In genomic region chr13:113629814-113630213, GRCh38 we compare ENCODE assay signal across 29 cellular contexts. TPM values are rescaled to one million over a fixed set of nuclear protein-coding genes. Genes with fewer than 3 reads are reported as not detected.
DNase-seq lines count a peak whose midpoint lies in the region; ATAC-seq and TF ChIP-seq lines count a peak whose summit lies in the region.
"Had no signal": no experiment of that assay in that cellular context is flagged by ENCODE, and none has a peak within 500 bp of the region (broad histone marks: within the 10 kb centered on the region; RNA-seq: fewer than 3 reads in every experiment).

No MANE protein-coding gene starts in this region.

- no peaks in the 10 kb centered on the region for H3F3A ChIP-seq in smooth muscle cell (ENCODE audit: low read depth)

- H3K4me3 ChIP-seq in spleen (no peak overlapping the region), smooth muscle cell (no peak overlapping the region)
- H3K4me3 ChIP-seq: esophagus muscularis mucosa, heart right ventricle, transverse colon had no signal

- H3K36me3 Mint-ChIP-seq in activated T-cell treated with anti-CD3 and anti-CD28 coated beads, Interleukin-2, amount 50 U/mL, for 24 hours (ENCODE audit: low read depth) = peaks cover 91% of the 10 kb centered on the region
- peaks cover 28% of the 10 kb centered on the region for H3K36me3 Mint-ChIP-seq in glutamatergic neuron (ENCODE audit: unreplicated experiment)
- H3K36me3 Mint-ChIP-seq: activated naive CD4-positive, alpha-beta T cell treated with anti-CD3 and anti-CD28 coated beads, Interleukin-2, amount 50 U/mL, for 24 hours had no signal

- H2AFZ ChIP-seq in smooth muscle cell (ENCODE audit: low read depth) = no peak overlapping the region

- TF ChIP-seq CTCF in glutamatergic neuron (IDR thresholded peaks at IDR 0.05; ENCODE audit: partially characterized antibody, unreplicated experiment) (no peak), spleen (IDR thresholded peaks at IDR 0.05 in 8 of 11, conservative IDR thresholded peaks at IDR 0.05 in 3 of 11) (no peak), smooth muscle cell (IDR thresholded peaks at IDR 0.05; ENCODE audit: borderline replicate concordance, insufficient read depth, poor library complexity, severe bottlenecking) (no peak)

- H3K27me3 ChIP-seq in spleen (replicated peaks in 1 of 7) (no peaks in the 10 kb centered on the region), smooth muscle cell (ENCODE audit: low read depth) (no peaks in the 10 kb centered on the region)
- H3K27me3 ChIP-seq: esophagus muscularis mucosa, foreskin keratinocyte, heart right ventricle, transverse colon had no signal

- TF ChIP-seq POLR2A in spleen (IDR thresholded peaks at IDR 0.05) = no peak

- H3K27me3 Mint-ChIP-seq in activated T-cell treated with anti-CD3 and anti-CD28 coated beads, Interleukin-2, amount 50 U/mL, for 24 hours = no peaks in the 10 kb centered on the region
- H3K27me3 Mint-ChIP-seq in glutamatergic neuron (ENCODE audit: unreplicated experiment) = peaks cover 16% of the 10 kb centered on the region
- H3K27me3 Mint-ChIP-seq: activated naive CD4-positive, alpha-beta T cell treated with anti-CD3 and anti-CD28 coated beads, Interleukin-2, amount 50 U/mL, for 24 hours; activated T-helper 17 cell treated with anti-CD3 and anti-CD28 coated beads, Interleukin-2, amount 50 U/mL, for 72 hours; progenitor cell of endocrine pancreas; T-cell had no signal

- peaks cover 31% of the 10 kb centered on the region for H3K4me1 Mint-ChIP-seq in activated T-cell treated with anti-CD3 and anti-CD28 coated beads, Interleukin-2, amount 50 U/mL, for 24 hours (ENCODE audit: low read depth)
- H3K4me1 Mint-ChIP-seq in glutamatergic neuron (ENCODE audit: low read depth, unreplicated experiment) = peaks cover 47% of the 10 kb centered on the region
- H3K4me1 Mint-ChIP-seq: activated T-helper 17 cell treated with anti-CD3 and anti-CD28 coated beads, Interleukin-2, amount 50 U/mL, for 72 hours had no signal

- peak overlapping the region; percentile 68 for H3K27ac Mint-ChIP-seq in activated T-cell treated with anti-CD3 and anti-CD28 coated beads, Interleukin-2, amount 50 U/mL, for 24 hours
- H3K27ac Mint-ChIP-seq in glutamatergic neuron (ENCODE audit: unreplicated experiment) = no peak overlapping the region
- H3K27ac Mint-ChIP-seq: activated naive CD4-positive, alpha-beta T cell treated with anti-CD3 and anti-CD28 coated beads, Interleukin-2, amount 50 U/mL, for 24 hours; activated T-helper 17 cell treated with anti-CD3 and anti-CD28 coated beads, Interleukin-2, amount 50 U/mL, for 72 hours; progenitor cell of endocrine pancreas; T-cell had no signal

- H3K4me1 ChIP-seq in spleen (peaks cover 0 to 13% (median 0%) of the 10 kb centered on the region in 6 donors), smooth muscle cell (ENCODE audit: low read depth) (no peaks in the 10 kb centered on the region)
- H3K4me1 ChIP-seq: esophagus muscularis mucosa, foreskin keratinocyte, heart right ventricle, transverse colon had no signal

- H3K79me2 ChIP-seq in smooth muscle cell (ENCODE audit: low read depth) = peaks cover 8% of the 10 kb centered on the region

- no peak for DNase-seq in activated T-cell treated with anti-CD3 and anti-CD28 coated beads, Interleukin-2, amount 50 U/mL, for 24 hours
- DNase-seq in activated T-cell treated with anti-CD3 and anti-CD28 coated beads for 4 hours (no peak), NCI-H345 treated with DMSO at 0.1 percent for 48 hours (lab: John Stamatoyannopoulos, UW; ENCODE audit: unreplicated experiment) (peak; percentile 84), glutamatergic neuron (peak; percentile 8), spleen (peak; percentile 63), GOT3 (lab: John Stamatoyannopoulos, UW) (no peak), smooth muscle cell (lab: John Stamatoyannopoulos, UW; ENCODE audit: unreplicated experiment) (no peak)
- DNase-seq: activated CD4-positive, alpha-beta T cell treated with anti-CD3 and anti-CD28 coated beads, Interleukin-2, amount 50 U/mL, for 4 hours; activated CD8-positive, alpha-beta memory T cell treated with anti-CD3 and anti-CD28 coated beads, Interleukin-2, amount 50 U/mL, for 4 hours; cortex of kidney; foreskin keratinocyte; HCEC 1CT; KG1; kidney glomerular epithelial cell; mesenchymal stem cell; MM.1S; NCI-H1694; NCI-H526; stimulated activated CD8-positive, alpha-beta memory T cell treated with anti-CD3 and anti-CD28 coated beads, Interleukin-4, amount 100 ng/mL, for 48 hours; T-cell; transverse colon had no signal

- H3K9me3 ChIP-seq in spleen (no peaks in the 10 kb centered on the region), smooth muscle cell (replicated peaks; ENCODE audit: low read depth) (no peaks in the 10 kb centered on the region)
- H3K9me3 ChIP-seq: esophagus muscularis mucosa, heart right ventricle, transverse colon had no signal

- peaks cover 0 to 88% (median 38%) of the 10 kb centered on the region in 6 donors for H3K36me3 ChIP-seq in spleen
- H3K36me3 ChIP-seq in smooth muscle cell (ENCODE audit: low read depth) = no peaks in the 10 kb centered on the region

- 91 to 97% (median 95%) methylated on average over 8 to 19 of the region's 19 CpGs for WGBS in spleen, 5 donors
- 95% methylated on average over 19 of the region's 19 CpGs for WGBS in smooth muscle cell (ENCODE audit: low lambda C conversion rate)

- intact Hi-C loops in spleen (cut with DNase I; ENCODE audit: low total_unique reads) = no loop called here

- no peaks in the 10 kb centered on the region for H3K9me3 Mint-ChIP-seq in activated T-cell treated with anti-CD3 and anti-CD28 coated beads, Interleukin-2, amount 50 U/mL, for 24 hours
- peaks cover 29% of the 10 kb centered on the region for H3K9me3 Mint-ChIP-seq in glutamatergic neuron (ENCODE audit: unreplicated experiment)
- H3K9me3 Mint-ChIP-seq: activated naive CD4-positive, alpha-beta T cell treated with anti-CD3 and anti-CD28 coated beads, Interleukin-2, amount 50 U/mL, for 24 hours; activated T-helper 17 cell treated with anti-CD3 and anti-CD28 coated beads, Interleukin-2, amount 50 U/mL, for 72 hours; T-cell had no signal

- H3K9ac ChIP-seq in smooth muscle cell (ENCODE audit: low read depth) = no peak overlapping the region

- no peak overlapping the region for H3K4me2 ChIP-seq in smooth muscle cell

- H4K20me1 ChIP-seq in smooth muscle cell (ENCODE audit: low read depth) = peaks cover 56% of the 10 kb centered on the region

- ATAC-seq in GM19035 (IDR thresholded peaks at IDR 0.05; ENCODE audit: unreplicated experiment) = no peak
- ATAC-seq: activated T-helper 17 cell treated with anti-CD3 and anti-CD28 coated beads, Interleukin-2, amount 50 U/mL, for 72 hours; foreskin keratinocyte; T-cell had no signal

- H3K27ac ChIP-seq in spleen (no peak overlapping the region), smooth muscle cell (ENCODE audit: low read depth) (no peak overlapping the region)
- H3K27ac ChIP-seq: esophagus muscularis mucosa, foreskin keratinocyte, heart right ventricle, transverse colon had no signal

- no peak overlapping the region for H3K4me3 Mint-ChIP-seq in activated T-cell treated with anti-CD3 and anti-CD28 coated beads, Interleukin-2, amount 50 U/mL, for 24 hours
- peak overlapping the region; percentile 23 for H3K4me3 Mint-ChIP-seq in glutamatergic neuron (ENCODE audit: unreplicated experiment)
- H3K4me3 Mint-ChIP-seq: activated naive CD4-positive, alpha-beta T cell treated with anti-CD3 and anti-CD28 coated beads, Interleukin-2, amount 50 U/mL, for 24 hours; activated T-helper 17 cell treated with anti-CD3 and anti-CD28 coated beads, Interleukin-2, amount 50 U/mL, for 72 hours; T-cell had no signal

RNA-seq across cellular contexts. Expression of gene ATP4B, which starts 28.2 kb away (rescaled TPM):
- total RNA-seq in glutamatergic neuron (ENCODE audit: unreplicated experiment) (not detected), spleen (under 1 TPM in 3 of 7 donors, not detected in 4; 0.32 to 0.46 (median 0.43) TPM), smooth muscle cell (not detected in 2 replicates)
- polyA plus RNA-seq in spleen (under 1 TPM; 0.09 to 0.15 (median 0.13) TPM), smooth muscle cell (not detected in 2 replicates)
- total RNA-seq: A673; activated T-helper 17 cell treated with anti-CD3 and anti-CD28 coated beads, Interleukin-2, amount 50 U/mL, for 72 hours; esophagus muscularis mucosa; foreskin keratinocyte; heart right ventricle; progenitor cell of endocrine pancreas; SK-MEL-5; T-cell; transverse colon had no signal
- polyA plus RNA-seq: foreskin keratinocyte had no signal

RNA-seq across cellular contexts. Expression of gene GRK1, which starts 37.2 kb away (rescaled TPM):
- total RNA-seq in glutamatergic neuron (ENCODE audit: unreplicated experiment) (1.2 TPM), spleen (not detected), smooth muscle cell (not detected in 2 replicates)
- polyA plus RNA-seq in spleen (not detected), smooth muscle cell (not detected in 2 replicates)
- total RNA-seq: A673, foreskin keratinocyte, SK-MEL-5, T-cell, transverse colon had no signal
- polyA plus RNA-seq: foreskin keratinocyte had no signal

RNA-seq across cellular contexts. Expression of gene TFDP1, which starts 45.3 kb away (rescaled TPM):
- total RNA-seq in glutamatergic neuron (ENCODE audit: unreplicated experiment) (62.0 TPM), spleen (10 to 100 TPM; 47.5 to 91.7 (median 59.4) TPM), smooth muscle cell (46.1 and 53.6 TPM in 2 replicates)
- polyA plus RNA-seq in spleen (10 to 100 TPM; 21.7 to 42.4 (median 40.1) TPM), smooth muscle cell (38.5 and 52.8 TPM in 2 replicates)

Comparison
In these comparisons a context has a peak if more than half of its experiments do, and no peak if none do; other contexts are left out.
1. DNase-seq: peak in NCI-H345 treated with DMSO at 0.1 percent for 48 hours (single experiment), glutamatergic neuron (single experiment) and spleen (single experiment); none in activated T-cell treated with anti-CD3 and anti-CD28 coated beads, Interleukin-2, amount 50 U/mL, for 24 hours (single experiment), activated T-cell treated with anti-CD3 and anti-CD28 coated beads for 4 hours (single experiment), GOT3 (single experiment) and smooth muscle cell (single experiment).